ENCODE assay signal across 27 cellular contexts in genomic region chr2:105111365-105112150, GRCh38.
"Had no signal": no experiment of that assay in that cellular context is flagged by ENCODE, and none has a peak within 500 bp of the region (broad histone marks: within the 10 kb centered on the region; RNA-seq: fewer than 3 reads in every experiment).

No MANE protein-coding gene starts in this region.

- H3K4me1 Mint-ChIP-seq: activated CD4-positive, alpha-beta T cell treated with anti-CD3 and anti-CD28 coated beads, Interleukin-2, amount 10 ng/mL, durations not matched to agents 7 days and 5 days; activated naive CD8-positive, alpha-beta T cell treated with anti-CD3 and anti-CD28 coated beads for 36 hours; IgD-negative memory B cell had no signal

- DNase-seq: activated CD4-positive, alpha-beta memory T cell treated with anti-CD3 and anti-CD28 coated beads for 36 hours; activated CD4-positive, alpha-beta T cell treated with anti-CD3 and anti-CD28 coated beads, Interleukin-2, amount 10 ng/mL, durations not matched to agents 7 days and 5 days; activated CD8-positive, alpha-beta memory T cell treated with anti-CD3 and anti-CD28 coated beads, Interleukin-2, amount 10 ng/mL, durations not matched to agents 7 days and 5 days; activated CD8-positive, alpha-beta memory T cell treated with anti-CD3 and anti-CD28 coated beads, Interleukin-2, amount 50 U/mL, for 48 hours; activated effector memory CD4-positive, alpha-beta T cell treated with Interleukin-2 at 50 U/mL for 16 hours; activated naive CD4-positive, alpha-beta T cell treated with anti-CD3 and anti-CD28 coated beads, Interleukin-2, amount 50 U/mL, for 16 hours; activated naive CD8-positive, alpha-beta T cell treated with anti-CD3 and anti-CD28 coated beads for 36 hours; activated T-cell treated with anti-CD3 and anti-CD28 coated beads, Interleukin-2, amount 50 U/mL, for 48 hours; amniotic stem cell; aorta; brain microvascular endothelial cell; central memory CD4-positive, alpha-beta T cell; KG1; NCI-H1105; NCI-H1436; NCI-H1694; NCI-H1930; NCI-H345; NCI-H524 treated with DMSO at 0.1 percent for 48 hours; NK-92 treated with Interleukin-12 subunit alpha and Interleukin-12 subunit beta, amount 100 ng/mL, for 24 hours; PC-3; Right ventricle myocardium superior; SW 1271; T-helper 1 cell; T1000 had no signal

- ATAC-seq: activated CD8-positive, alpha-beta memory T cell treated with anti-CD3 and anti-CD28 coated beads, Interleukin-2, amount 10 ng/mL, durations not matched to agents 7 days and 5 days; PC-3 had no signal

- H3K27ac Mint-ChIP-seq: activated CD4-positive, alpha-beta memory T cell treated with anti-CD3 and anti-CD28 coated beads for 36 hours; activated CD4-positive, alpha-beta T cell treated with anti-CD3 and anti-CD28 coated beads, Interleukin-2, amount 10 ng/mL, durations not matched to agents 7 days and 5 days; activated CD8-positive, alpha-beta memory T cell treated with anti-CD3 and anti-CD28 coated beads, Interleukin-2, amount 10 ng/mL, durations not matched to agents 7 days and 5 days; activated naive CD8-positive, alpha-beta T cell treated with anti-CD3 and anti-CD28 coated beads for 36 hours had no signal

- H3K36me3 ChIP-seq: brain microvascular endothelial cell had no signal

- H3K27me3 ChIP-seq: brain microvascular endothelial cell had no signal

- H3K27me3 Mint-ChIP-seq: activated CD4-positive, alpha-beta memory T cell treated with anti-CD3 and anti-CD28 coated beads for 36 hours; activated CD4-positive, alpha-beta T cell treated with anti-CD3 and anti-CD28 coated beads, Interleukin-2, amount 10 ng/mL, durations not matched to agents 7 days and 5 days; activated CD8-positive, alpha-beta memory T cell treated with anti-CD3 and anti-CD28 coated beads, Interleukin-2, amount 10 ng/mL, durations not matched to agents 7 days and 5 days; activated naive CD8-positive, alpha-beta T cell treated with anti-CD3 and anti-CD28 coated beads for 36 hours; IgD-negative memory B cell had no signal

- H3K36me3 Mint-ChIP-seq: activated CD4-positive, alpha-beta memory T cell treated with anti-CD3 and anti-CD28 coated beads for 36 hours; activated CD8-positive, alpha-beta memory T cell treated with anti-CD3 and anti-CD28 coated beads, Interleukin-2, amount 10 ng/mL, durations not matched to agents 7 days and 5 days; activated naive CD8-positive, alpha-beta T cell treated with anti-CD3 and anti-CD28 coated beads for 36 hours had no signal

- H3K4me3 Mint-ChIP-seq: activated CD4-positive, alpha-beta memory T cell treated with anti-CD3 and anti-CD28 coated beads for 36 hours; activated CD4-positive, alpha-beta T cell treated with anti-CD3 and anti-CD28 coated beads, Interleukin-2, amount 10 ng/mL, durations not matched to agents 7 days and 5 days; activated CD8-positive, alpha-beta memory T cell treated with anti-CD3 and anti-CD28 coated beads, Interleukin-2, amount 10 ng/mL, durations not matched to agents 7 days and 5 days; activated naive CD8-positive, alpha-beta T cell treated with anti-CD3 and anti-CD28 coated beads for 36 hours; IgD-negative memory B cell had no signal

- H3K27ac ChIP-seq: brain microvascular endothelial cell, RWPE1 had no signal

- H3K9me3 Mint-ChIP-seq: activated CD4-positive, alpha-beta memory T cell treated with anti-CD3 and anti-CD28 coated beads for 36 hours; activated CD4-positive, alpha-beta T cell treated with anti-CD3 and anti-CD28 coated beads, Interleukin-2, amount 10 ng/mL, durations not matched to agents 7 days and 5 days; activated naive CD8-positive, alpha-beta T cell treated with anti-CD3 and anti-CD28 coated beads for 36 hours; IgD-negative memory B cell had no signal
